In the genomic region with DNA sequence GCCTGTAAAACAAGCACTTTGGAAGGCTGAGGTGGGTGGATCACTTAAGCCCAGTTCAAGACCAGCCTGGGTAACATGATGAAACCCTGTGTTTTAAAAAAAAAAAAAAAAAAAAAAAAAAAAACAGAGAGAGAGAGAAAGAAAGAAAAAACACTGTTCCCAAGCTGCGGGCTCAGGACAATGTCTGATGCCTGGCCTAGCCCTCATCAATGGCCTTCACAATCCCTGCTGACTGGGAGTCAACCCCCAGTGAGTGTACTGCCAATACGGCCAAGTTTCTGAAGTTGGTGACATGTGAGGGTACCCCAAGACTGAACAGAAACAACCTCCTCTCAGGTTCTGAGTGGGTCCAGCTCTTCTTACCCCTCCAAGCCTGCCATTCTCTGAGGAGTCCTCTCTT, we compare ENCODE assay signal across 8 cellular contexts.
DNase-seq lines count a peak whose midpoint lies in the region; ATAC-seq and TF ChIP-seq lines count a peak whose summit lies in the region.

No MANE protein-coding gene starts in this region.

- H3K36me3 ChIP-seq in esophagus squamous epithelium (no peaks in the 10 kb centered on the region), neutrophil (no peaks in the 10 kb centered on the region)

- H3K27me3 ChIP-seq in esophagus squamous epithelium, result no peaks in the 10 kb centered on the region
- no peaks in the 10 kb centered on the region for H3K27me3 ChIP-seq in neutrophil

- intact Hi-C loops in CD14-positive monocyte (cut with micrococcal nuclease) (loop anchor here (5.0 kb wide), 2 partner anchors 173 to 223 kb away; a partner anchor contains a TSS), esophagus squamous epithelium (cut with DNase I) (no loop called here)

- POLR2A ChIA-PET in RWPE1 (lab: Yijun Ruan, JAX; ENCODE audit: low non-redundant PET), result no interaction called here

- TF ChIP-seq CTCF in CD14-positive monocyte (IDR thresholded peaks at IDR 0.05) (no peak), RWPE1 (conservative IDR thresholded peaks at IDR 0.05; ENCODE audit: low read depth) (no peak), esophagus squamous epithelium (IDR thresholded peaks at IDR 0.05) (no peak), neutrophil (IDR thresholded peaks at IDR 0.05) (no peak)

- CTCF ChIA-PET in RWPE1 (lab: Yijun Ruan, JAX), result no interaction called here

- no peak overlapping the region for H3K4me3 Mint-ChIP-seq in CD14-positive monocyte

- peaks cover 31 to 94% (median 52%) of the 10 kb centered on the region in 3 donors for H3K4me1 ChIP-seq in esophagus squamous epithelium
- H3K4me1 ChIP-seq in neutrophil (ENCODE audit: control insufficient read depth in 1 of 2, insufficient read depth in 1 of 2, low read depth in 1 of 2, low read length in 1 of 2), result peaks cover 43 to 46% of the 10 kb centered on the region in 2 experiments

- peaks cover 2% of the 10 kb centered on the region in 2 donors for H3K36me3 Mint-ChIP-seq in CD14-positive monocyte

- H3K27ac ChIP-seq in RWPE1 (peak overlapping the region; percentile 71), esophagus squamous epithelium (peak overlapping the region in 3 of 4 donors; percentile 42 to 71 (median 60)), neutrophil (peak overlapping the region; percentile 60)

- H3K4me3 ChIP-seq in esophagus squamous epithelium, result no peak overlapping the region
- no peak overlapping the region for H3K4me3 ChIP-seq in neutrophil (ENCODE audit: low read depth in 1 of 2, low read length in 1 of 2)

- peaks cover 52% of the 10 kb centered on the region for H3K4me1 Mint-ChIP-seq in CD14-positive monocyte

- no peak for TF ChIP-seq POLR2A in esophagus squamous epithelium (IDR thresholded peaks at IDR 0.05)

- H3K9me3 Mint-ChIP-seq in CD14-positive monocyte, result no peaks in the 10 kb centered on the region

- WGBS in esophagus squamous epithelium, 2 donors, result 47 to 73% methylated on average over 2 of the region's 2 CpGs

- DNase-seq in CD14-positive monocyte (ENCODE audit: low spot score) (no peak), RWPE1 (ENCODE audit: low spot score) (no peak), esophagus squamous epithelium (lab: John Stamatoyannopoulos, UW) (no peak), NCI-H524 (lab: John Stamatoyannopoulos, UW) (no peak), NCI-H345 (lab: John Stamatoyannopoulos, UW) (no peak)
- DNase-seq in activated CD4-positive, CD25-positive, alpha-beta regulatory T cell (lab: John Stamatoyannopoulos, UW), result no peak

- H3K27ac Mint-ChIP-seq in CD14-positive monocyte, result peak overlapping the region in 6 of 7 donors; percentile 45 to 85 (median 66)

- ATAC-seq in GM21737 (IDR thresholded peaks at IDR 0.05; ENCODE audit: unreplicated experiment), result no peak

- no peaks in the 10 kb centered on the region for H3K27me3 Mint-ChIP-seq in CD14-positive monocyte (ENCODE audit: low read depth in 3 of 3)

- H3K9me3 ChIP-seq in esophagus squamous epithelium, result no peaks in the 10 kb centered on the region
- no peaks in the 10 kb centered on the region for H3K9me3 ChIP-seq in neutrophil
